Comparison of ENCODE assay signal across 1 cellular context in genomic region chr9:37806271-37806670, GRCh38.
TF ChIP-seq lines count a peak whose summit lies in the region.

No MANE protein-coding gene starts in this region.

TF ChIP-seq in HepG2, 621 proteins besides CTCF, POLR2A, EP300 and RAD21:
- TF ChIP-seq, protein P1, sequence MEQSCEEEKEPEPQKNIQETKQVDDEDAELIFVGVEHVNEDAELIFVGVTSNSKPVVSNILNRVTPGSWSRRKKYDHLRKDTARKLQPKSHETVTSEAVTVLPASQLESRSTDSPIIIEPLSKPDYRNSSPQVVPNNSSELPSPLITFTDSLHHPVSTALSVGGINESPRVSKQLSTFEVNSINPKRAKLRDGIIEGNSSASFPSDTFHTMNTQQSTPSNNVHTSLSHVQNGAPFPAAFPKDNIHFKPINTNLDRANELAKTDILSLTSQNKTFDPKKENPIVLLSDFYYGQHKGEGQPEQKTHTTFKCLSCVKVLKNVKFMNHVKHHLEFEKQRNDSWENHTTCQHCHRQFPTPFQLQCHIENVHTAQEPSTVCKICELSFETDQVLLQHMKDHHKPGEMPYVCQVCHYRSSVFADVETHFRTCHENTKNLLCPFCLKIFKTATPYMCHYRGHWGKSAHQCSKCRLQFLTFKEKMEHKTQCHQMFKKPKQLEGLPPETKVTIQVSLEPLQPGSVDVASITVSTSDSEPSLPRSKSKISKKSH (CRISPR knock-in tag; IDR thresholded peaks at IDR 0.05; ENCODE audit: borderline replicate concordance): no peak
- TF ChIP-seq CENPX (CRISPR knock-in tag; IDR thresholded peaks at IDR 0.05) (no peak), NR2F1 (CRISPR knock-in tag; IDR thresholded peaks at IDR 0.05) (no peak), ZNF670 (CRISPR knock-in tag; IDR thresholded peaks at IDR 0.05; ENCODE audit: borderline replicate concordance) (no peak), RBM39 (IDR thresholded peaks at IDR 0.05; ENCODE audit: low read depth, low read length, poor library complexity, severe bottlenecking) (no peak), JUN (CRISPR knock-in tag; IDR thresholded peaks at IDR 0.05) (no peak), AGO1 (IDR thresholded peaks at IDR 0.05; ENCODE audit: low read depth, low read length, poor library complexity, severe bottlenecking) (no peak), MTF2 (CRISPR knock-in tag; IDR thresholded peaks at IDR 0.05; ENCODE audit: borderline replicate concordance) (no peak), CERS6 (CRISPR knock-in tag; IDR thresholded peaks at IDR 0.05) (no peak), SRSF9 (IDR thresholded peaks at IDR 0.05; ENCODE audit: borderline replicate concordance, insufficient read depth, low read depth, low read length, poor library complexity, severe bottlenecking) (no peak), MYC (CRISPR knock-in tag; IDR thresholded peaks at IDR 0.05; ENCODE audit: borderline replicate concordance) (no peak), KDM2A (CRISPR knock-in tag; IDR thresholded peaks at IDR 0.05; ENCODE audit: borderline replicate concordance, low read depth) (no peak), ATRX (CRISPR knock-in tag; IDR thresholded peaks at IDR 0.05; ENCODE audit: borderline replicate concordance) (no peak), SP140L (CRISPR knock-in tag; IDR thresholded peaks at IDR 0.05; ENCODE audit: borderline replicate concordance) (no peak), LRRFIP1 (CRISPR knock-in tag; conservative IDR thresholded peaks at IDR 0.05) (no peak), E2F1 (CRISPR knock-in tag; IDR thresholded peaks at IDR 0.05) (no peak), ZNF639 (CRISPR knock-in tag; conservative IDR thresholded peaks at IDR 0.05) (no peak), ARNT (IDR thresholded peaks at IDR 0.05) (no peak)
- TF ChIP-seq, protein P2, sequence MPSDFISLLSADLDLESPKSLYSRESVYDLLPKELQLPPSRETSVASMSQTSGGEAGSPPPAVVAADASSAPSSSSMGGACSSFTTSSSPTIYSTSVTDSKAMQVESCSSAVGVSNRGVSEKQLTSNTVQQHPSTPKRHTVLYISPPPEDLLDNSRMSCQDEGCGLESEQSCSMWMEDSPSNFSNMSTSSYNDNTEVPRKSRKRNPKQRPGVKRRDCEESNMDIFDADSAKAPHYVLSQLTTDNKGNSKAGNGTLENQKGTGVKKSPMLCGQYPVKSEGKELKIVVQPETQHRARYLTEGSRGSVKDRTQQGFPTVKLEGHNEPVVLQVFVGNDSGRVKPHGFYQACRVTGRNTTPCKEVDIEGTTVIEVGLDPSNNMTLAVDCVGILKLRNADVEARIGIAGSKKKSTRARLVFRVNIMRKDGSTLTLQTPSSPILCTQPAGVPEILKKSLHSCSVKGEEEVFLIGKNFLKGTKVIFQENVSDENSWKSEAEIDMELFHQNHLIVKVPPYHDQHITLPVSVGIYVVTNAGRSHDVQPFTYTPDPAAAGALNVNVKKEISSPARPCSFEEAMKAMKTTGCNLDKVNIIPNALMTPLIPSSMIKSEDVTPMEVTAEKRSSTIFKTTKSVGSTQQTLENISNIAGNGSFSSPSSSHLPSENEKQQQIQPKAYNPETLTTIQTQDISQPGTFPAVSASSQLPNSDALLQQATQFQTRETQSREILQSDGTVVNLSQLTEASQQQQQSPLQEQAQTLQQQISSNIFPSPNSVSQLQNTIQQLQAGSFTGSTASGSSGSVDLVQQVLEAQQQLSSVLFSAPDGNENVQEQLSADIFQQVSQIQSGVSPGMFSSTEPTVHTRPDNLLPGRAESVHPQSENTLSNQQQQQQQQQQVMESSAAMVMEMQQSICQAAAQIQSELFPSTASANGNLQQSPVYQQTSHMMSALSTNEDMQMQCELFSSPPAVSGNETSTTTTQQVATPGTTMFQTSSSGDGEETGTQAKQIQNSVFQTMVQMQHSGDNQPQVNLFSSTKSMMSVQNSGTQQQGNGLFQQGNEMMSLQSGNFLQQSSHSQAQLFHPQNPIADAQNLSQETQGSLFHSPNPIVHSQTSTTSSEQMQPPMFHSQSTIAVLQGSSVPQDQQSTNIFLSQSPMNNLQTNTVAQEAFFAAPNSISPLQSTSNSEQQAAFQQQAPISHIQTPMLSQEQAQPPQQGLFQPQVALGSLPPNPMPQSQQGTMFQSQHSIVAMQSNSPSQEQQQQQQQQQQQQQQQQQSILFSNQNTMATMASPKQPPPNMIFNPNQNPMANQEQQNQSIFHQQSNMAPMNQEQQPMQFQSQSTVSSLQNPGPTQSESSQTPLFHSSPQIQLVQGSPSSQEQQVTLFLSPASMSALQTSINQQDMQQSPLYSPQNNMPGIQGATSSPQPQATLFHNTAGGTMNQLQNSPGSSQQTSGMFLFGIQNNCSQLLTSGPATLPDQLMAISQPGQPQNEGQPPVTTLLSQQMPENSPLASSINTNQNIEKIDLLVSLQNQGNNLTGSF (CRISPR knock-in tag; IDR thresholded peaks at IDR 0.05): no peak
